Comparison of ENCODE assay signal across 1 cellular context in the genomic region with DNA sequence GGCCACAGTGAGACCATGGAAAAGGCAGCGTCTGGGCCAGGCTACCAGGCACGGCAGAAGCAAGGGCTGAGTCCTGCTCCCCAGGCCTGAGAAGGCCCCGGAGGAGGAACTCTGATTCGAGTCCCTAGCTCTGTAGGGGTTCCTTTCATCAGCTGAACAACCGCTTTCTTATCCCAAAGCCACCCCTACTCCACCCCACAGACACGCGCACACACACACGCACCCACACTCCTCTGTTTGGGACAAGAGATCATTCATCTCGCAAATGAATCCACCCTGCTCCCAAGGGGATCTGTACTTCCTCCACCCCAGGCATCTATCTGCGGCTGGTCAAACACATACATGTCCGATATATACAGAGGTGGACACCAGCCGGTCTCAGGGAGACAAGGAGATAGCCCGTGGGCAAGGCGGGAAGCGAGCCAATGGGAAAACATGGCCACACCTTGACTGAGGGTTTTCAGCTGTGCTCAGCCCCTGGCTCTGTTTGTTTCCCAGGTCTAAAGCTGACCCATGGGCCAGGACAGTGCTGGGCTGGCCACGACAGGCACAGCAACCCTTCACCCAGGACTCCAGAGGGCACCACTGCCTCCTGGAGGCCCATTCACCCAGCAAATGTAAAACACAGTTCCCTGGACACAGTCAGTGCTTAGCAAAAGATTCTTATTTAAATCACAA.
TF ChIP-seq lines count a peak whose summit lies in the region.

No MANE protein-coding gene starts in this region.

TF ChIP-seq in GM23338, 12 proteins besides CTCF, POLR2A, EP300 and RAD21 (continued from another document):
- TF ChIP-seq, protein P1, sequence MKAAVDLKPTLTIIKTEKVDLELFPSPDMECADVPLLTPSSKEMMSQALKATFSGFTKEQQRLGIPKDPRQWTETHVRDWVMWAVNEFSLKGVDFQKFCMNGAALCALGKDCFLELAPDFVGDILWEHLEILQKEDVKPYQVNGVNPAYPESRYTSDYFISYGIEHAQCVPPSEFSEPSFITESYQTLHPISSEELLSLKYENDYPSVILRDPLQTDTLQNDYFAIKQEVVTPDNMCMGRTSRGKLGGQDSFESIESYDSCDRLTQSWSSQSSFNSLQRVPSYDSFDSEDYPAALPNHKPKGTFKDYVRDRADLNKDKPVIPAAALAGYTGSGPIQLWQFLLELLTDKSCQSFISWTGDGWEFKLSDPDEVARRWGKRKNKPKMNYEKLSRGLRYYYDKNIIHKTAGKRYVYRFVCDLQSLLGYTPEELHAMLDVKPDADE (IDR thresholded peaks at IDR 0.05), result no peak
- no peak for TF ChIP-seq EZH2phosphoT487 (IDR thresholded peaks at IDR 0.05; ENCODE audit: unreplicated experiment)
- TF ChIP-seq, protein P2, sequence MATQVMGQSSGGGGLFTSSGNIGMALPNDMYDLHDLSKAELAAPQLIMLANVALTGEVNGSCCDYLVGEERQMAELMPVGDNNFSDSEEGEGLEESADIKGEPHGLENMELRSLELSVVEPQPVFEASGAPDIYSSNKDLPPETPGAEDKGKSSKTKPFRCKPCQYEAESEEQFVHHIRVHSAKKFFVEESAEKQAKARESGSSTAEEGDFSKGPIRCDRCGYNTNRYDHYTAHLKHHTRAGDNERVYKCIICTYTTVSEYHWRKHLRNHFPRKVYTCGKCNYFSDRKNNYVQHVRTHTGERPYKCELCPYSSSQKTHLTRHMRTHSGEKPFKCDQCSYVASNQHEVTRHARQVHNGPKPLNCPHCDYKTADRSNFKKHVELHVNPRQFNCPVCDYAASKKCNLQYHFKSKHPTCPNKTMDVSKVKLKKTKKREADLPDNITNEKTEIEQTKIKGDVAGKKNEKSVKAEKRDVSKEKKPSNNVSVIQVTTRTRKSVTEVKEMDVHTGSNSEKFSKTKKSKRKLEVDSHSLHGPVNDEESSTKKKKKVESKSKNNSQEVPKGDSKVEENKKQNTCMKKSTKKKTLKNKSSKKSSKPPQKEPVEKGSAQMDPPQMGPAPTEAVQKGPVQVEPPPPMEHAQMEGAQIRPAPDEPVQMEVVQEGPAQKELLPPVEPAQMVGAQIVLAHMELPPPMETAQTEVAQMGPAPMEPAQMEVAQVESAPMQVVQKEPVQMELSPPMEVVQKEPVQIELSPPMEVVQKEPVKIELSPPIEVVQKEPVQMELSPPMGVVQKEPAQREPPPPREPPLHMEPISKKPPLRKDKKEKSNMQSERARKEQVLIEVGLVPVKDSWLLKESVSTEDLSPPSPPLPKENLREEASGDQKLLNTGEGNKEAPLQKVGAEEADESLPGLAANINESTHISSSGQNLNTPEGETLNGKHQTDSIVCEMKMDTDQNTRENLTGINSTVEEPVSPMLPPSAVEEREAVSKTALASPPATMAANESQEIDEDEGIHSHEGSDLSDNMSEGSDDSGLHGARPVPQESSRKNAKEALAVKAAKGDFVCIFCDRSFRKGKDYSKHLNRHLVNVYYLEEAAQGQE (IDR thresholded peaks at IDR 0.05; ENCODE audit: unreplicated experiment), result no peak
- TF ChIP-seq, protein P3, sequence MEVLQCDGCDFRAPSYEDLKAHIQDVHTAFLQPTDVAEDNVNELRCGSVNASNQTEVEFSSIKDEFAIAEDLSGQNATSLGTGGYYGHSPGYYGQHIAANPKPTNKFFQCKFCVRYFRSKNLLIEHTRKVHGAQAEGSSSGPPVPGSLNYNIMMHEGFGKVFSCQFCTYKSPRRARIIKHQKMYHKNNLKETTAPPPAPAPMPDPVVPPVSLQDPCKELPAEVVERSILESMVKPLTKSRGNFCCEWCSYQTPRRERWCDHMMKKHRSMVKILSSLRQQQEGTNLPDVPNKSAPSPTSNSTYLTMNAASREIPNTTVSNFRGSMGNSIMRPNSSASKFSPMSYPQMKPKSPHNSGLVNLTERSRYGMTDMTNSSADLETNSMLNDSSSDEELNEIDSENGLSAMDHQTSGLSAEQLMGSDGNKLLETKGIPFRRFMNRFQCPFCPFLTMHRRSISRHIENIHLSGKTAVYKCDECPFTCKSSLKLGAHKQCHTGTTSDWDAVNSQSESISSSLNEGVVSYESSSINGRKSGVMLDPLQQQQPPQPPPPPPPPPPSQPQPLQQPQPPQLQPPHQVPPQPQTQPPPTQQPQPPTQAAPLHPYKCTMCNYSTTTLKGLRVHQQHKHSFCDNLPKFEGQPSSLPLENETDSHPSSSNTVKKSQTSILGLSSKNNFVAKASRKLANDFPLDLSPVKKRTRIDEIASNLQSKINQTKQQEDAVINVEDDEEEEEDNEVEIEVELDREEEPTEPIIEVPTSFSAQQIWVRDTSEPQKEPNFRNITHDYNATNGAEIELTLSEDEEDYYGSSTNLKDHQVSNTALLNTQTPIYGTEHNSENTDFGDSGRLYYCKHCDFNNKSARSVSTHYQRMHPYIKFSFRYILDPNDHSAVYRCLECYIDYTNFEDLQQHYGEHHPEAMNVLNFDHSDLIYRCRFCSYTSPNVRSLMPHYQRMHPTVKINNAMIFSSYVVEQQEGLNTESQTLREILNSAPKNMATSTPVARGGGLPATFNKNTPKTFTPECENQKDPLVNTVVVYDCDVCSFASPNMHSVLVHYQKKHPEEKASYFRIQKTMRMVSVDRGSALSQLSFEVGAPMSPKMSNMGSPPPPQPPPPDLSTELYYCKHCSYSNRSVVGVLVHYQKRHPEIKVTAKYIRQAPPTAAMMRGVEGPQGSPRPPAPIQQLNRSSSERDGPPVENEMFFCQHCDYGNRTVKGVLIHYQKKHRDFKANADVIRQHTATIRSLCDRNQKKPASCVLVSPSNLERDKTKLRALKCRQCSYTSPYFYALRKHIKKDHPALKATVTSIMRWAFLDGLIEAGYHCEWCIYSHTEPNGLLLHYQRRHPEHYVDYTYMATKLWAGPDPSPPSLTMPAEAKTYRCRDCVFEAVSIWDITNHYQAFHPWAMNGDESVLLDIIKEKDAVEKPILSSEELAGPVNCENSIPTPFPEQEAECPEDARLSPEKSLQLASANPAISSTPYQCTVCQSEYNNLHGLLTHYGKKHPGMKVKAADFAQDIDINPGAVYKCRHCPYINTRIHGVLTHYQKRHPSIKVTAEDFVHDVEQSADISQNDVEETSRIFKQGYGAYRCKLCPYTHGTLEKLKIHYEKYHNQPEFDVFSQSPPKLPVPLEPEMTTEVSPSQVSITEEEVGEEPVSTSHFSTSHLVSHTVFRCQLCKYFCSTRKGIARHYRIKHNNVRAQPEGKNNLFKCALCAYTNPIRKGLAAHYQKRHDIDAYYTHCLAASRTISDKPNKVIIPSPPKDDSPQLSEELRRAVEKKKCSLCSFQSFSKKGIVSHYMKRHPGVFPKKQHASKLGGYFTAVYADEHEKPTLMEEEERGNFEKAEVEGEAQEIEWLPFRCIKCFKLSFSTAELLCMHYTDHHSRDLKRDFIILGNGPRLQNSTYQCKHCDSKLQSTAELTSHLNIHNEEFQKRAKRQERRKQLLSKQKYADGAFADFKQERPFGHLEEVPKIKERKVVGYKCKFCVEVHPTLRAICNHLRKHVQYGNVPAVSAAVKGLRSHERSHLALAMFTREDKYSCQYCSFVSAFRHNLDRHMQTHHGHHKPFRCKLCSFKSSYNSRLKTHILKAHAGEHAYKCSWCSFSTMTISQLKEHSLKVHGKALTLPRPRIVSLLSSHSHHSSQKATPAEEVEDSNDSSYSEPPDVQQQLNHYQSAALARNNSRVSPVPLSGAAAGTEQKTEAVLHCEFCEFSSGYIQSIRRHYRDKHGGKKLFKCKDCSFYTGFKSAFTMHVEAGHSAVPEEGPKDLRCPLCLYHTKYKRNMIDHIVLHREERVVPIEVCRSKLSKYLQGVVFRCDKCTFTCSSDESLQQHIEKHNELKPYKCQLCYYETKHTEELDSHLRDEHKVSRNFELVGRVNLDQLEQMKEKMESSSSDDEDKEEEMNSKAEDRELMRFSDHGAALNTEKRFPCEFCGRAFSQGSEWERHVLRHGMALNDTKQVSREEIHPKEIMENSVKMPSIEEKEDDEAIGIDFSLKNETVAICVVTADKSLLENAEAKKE (CRISPR knock-in tag; IDR thresholded peaks at IDR 0.05), result no peak
- TF ChIP-seq EZH2 (IDR thresholded peaks at IDR 0.05; ENCODE audit: low read depth, unreplicated experiment), result no peak
- TF ChIP-seq CREB1 (CRISPR knock-in tag; IDR thresholded peaks at IDR 0.05; ENCODE audit: low read depth), result no peak
- TF ChIP-seq ZNF114 (CRISPR knock-in tag; IDR thresholded peaks at IDR 0.05), result no peak
